10 cellular contexts compared by ENCODE assay signal in the genomic region with DNA sequence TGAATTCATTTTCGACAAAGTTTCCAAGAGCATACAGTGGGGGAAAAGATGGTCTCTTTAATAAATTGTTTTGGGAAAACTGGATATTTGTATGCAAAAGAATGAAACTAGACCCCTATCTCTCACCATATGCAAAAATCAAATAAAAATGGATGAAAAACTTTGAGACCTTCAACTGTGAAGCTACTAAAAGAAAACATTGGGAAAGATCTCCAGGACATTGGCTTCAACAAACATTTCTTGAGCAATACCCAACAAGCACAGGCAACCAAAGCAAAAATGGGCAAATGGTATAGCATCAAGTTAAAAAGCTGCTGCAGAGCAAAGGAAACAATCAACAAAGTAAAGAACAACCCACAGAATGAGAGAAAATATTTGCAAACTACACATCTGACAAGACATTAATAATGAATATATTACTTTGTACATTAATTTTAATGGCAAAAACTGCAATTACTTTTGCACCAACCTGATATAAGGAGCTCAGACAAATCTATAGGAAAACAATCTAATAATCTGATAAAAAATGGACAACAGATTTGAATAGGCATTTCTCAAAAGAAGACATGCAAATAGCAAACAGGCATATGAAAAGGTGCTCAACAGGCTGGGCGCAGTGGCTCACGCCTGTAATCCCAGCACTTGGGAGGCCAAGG.
"Had no signal": no experiment of that assay in that cellular context is flagged by ENCODE, and none has a peak within 500 bp of the region (broad histone marks: within the 10 kb centered on the region; RNA-seq: fewer than 3 reads in every experiment).

No MANE protein-coding gene starts in this region.

- ATAC-seq: HCT116 had no signal

- DNase-seq: GM23248, GOT3, H7, HFFc6, IMR-90, KBM-7 had no signal

- H3K36me3 ChIP-seq: HAP-1 had no signal

- H3K4me2 ChIP-seq: KMS-11 had no signal

- H2AFZ ChIP-seq: GM23248 had no signal

- H3K9ac ChIP-seq: GM23248, KMS-11 had no signal

- H3K9me3 ChIP-seq: HAP-1 had no signal

- H3K4me3 ChIP-seq: GM23248, HAP-1 had no signal

- H3K4me1 ChIP-seq: HAP-1 had no signal

- H3K27ac ChIP-seq: GM23248, HL-60, KMS-11 had no signal
